ENCODE assay signal across 1 cellular context in genomic region chr12:109996483-109996853, GRCh38.
TF ChIP-seq lines count a peak whose summit lies in the region.

No MANE protein-coding gene starts in this region.

TF ChIP-seq in SK-N-SH treated with all-trans-retinoic acid at 6 μM for 48 hours, 23 proteins besides CTCF, POLR2A, EP300 and RAD21 (continued from another document):
- no peak for TF ChIP-seq CREB5 (CRISPR knock-in tag; IDR thresholded peaks at IDR 0.05; ENCODE audit: low read depth)
